14 cellular contexts compared by ENCODE assay signal in genomic region chr5:156396063-156396829, GRCh38.
A peak's percentile ranks its signal among the peaks of the same experiment; 100 is the strongest.
DNase-seq lines count a peak whose midpoint lies in the region; ATAC-seq and TF ChIP-seq lines count a peak whose summit lies in the region.
"Had no signal": no experiment of that assay in that cellular context is flagged by ENCODE, and none has a peak within 500 bp of the region (broad histone marks: within the 10 kb centered on the region; RNA-seq: fewer than 3 reads in every experiment).

No MANE protein-coding gene starts in this region.

- no peak overlapping the region for H3K9ac ChIP-seq in rectal smooth muscle tissue (ENCODE audit: low read length)

- no peak for TF ChIP-seq POLR2A in esophagus squamous epithelium (IDR thresholded peaks at IDR 0.05)

- no peak overlapping the region for H3K4me3 ChIP-seq in cardiac fibroblast (replicated peaks in 1 of 2; ENCODE audit: low read depth in 2 of 2, low read length in 2 of 2)
- H3K4me3 ChIP-seq in right cardiac atrium (ENCODE audit: low read length) = no peak overlapping the region
- H3K4me3 ChIP-seq in rectal smooth muscle tissue (ENCODE audit: low read length) = no peak overlapping the region
- no peak overlapping the region for H3K4me3 ChIP-seq in esophagus squamous epithelium

- 35% methylated on average over 11 of the region's 11 CpGs for WGBS in right cardiac atrium
- 50 to 66% methylated on average over 11 of the region's 11 CpGs for WGBS in esophagus squamous epithelium, 2 donors

- no peaks in the 10 kb centered on the region for H3K27me3 ChIP-seq in right cardiac atrium (ENCODE audit: control insufficient read depth, insufficient read depth)
- H3K27me3 ChIP-seq in rectal smooth muscle tissue (ENCODE audit: control insufficient read depth, insufficient read depth, low read length) = no peaks in the 10 kb centered on the region
- H3K27me3 ChIP-seq in esophagus squamous epithelium = no peaks in the 10 kb centered on the region

- intact Hi-C loops in right cardiac atrium (cut with DNase I) = no loop called here
- intact Hi-C loops in esophagus squamous epithelium (cut with DNase I) = no loop called here

- TF ChIP-seq CTCF in cardiac fibroblast (IDR thresholded peaks at IDR 0.05; ENCODE audit: low read depth, low read length) (no peak), esophagus squamous epithelium (IDR thresholded peaks at IDR 0.05) (no peak)

- H3K27ac ChIP-seq in right cardiac atrium (ENCODE audit: low read length) = no peak overlapping the region
- H3K27ac ChIP-seq in rectal smooth muscle tissue (ENCODE audit: low read depth, low read length) = peak overlapping the region; percentile 24
- peak overlapping the region in 2 of 4 donors; percentile 65 to 74 for H3K27ac ChIP-seq in esophagus squamous epithelium

- H3K4me1 ChIP-seq in right cardiac atrium (ENCODE audit: control insufficient read depth, insufficient read depth, low read length) (peaks cover 4% of the 10 kb centered on the region), rectal smooth muscle tissue (ENCODE audit: control insufficient read depth, insufficient read depth, low read length) (peaks cover 20% of the 10 kb centered on the region), esophagus squamous epithelium (peaks cover 0 to 24% (median 9%) of the 10 kb centered on the region in 3 donors)

- ATAC-seq in right cardiac atrium (peak; percentile 22 to 43), HG03439 (IDR thresholded peaks at IDR 0.05; ENCODE audit: unreplicated experiment) (no peak)
- ATAC-seq: activated naive CD8-positive, alpha-beta T cell treated with anti-CD3 and anti-CD28 coated beads, Interleukin-2, amount 50 U/mL, for 24 hours; left colon; natural killer cell treated with Interleukin-12 subunit alpha and Interleukin-12 subunit beta and Interleukin-15 and Interleukin-18, amount 100 ng/mL, for 72 hours had no signal

- H3K36me3 ChIP-seq in rectal smooth muscle tissue (ENCODE audit: control insufficient read depth, insufficient read depth, low read length) (no peaks in the 10 kb centered on the region), esophagus squamous epithelium (no peaks in the 10 kb centered on the region)

- H3K9me3 ChIP-seq in right cardiac atrium (ENCODE audit: control insufficient read depth, low read length) (no peaks in the 10 kb centered on the region), esophagus squamous epithelium (no peaks in the 10 kb centered on the region)

- DNase-seq in GM04503 (ENCODE audit: low read depth) (peak; percentile 44), cardiac fibroblast (ENCODE audit: low read depth in 2 of 2) (peak; percentile 9 to 73), right cardiac atrium (no peak), NOMO-1 treated with dmso at 0.1 percent for 144 hours (lab: John Stamatoyannopoulos, UW; ENCODE audit: unreplicated experiment) (no peak), esophagus squamous epithelium (lab: John Stamatoyannopoulos, UW) (no peak), foreskin melanocyte (no peak)
- DNase-seq: activated CD4-positive, alpha-beta memory T cell treated with anti-CD3 and anti-CD28 coated beads for 36 hours; activated naive CD8-positive, alpha-beta T cell treated with anti-CD3 and anti-CD28 coated beads, Interleukin-2, amount 50 U/mL, for 24 hours; hippocampal formation; left colon; NCI-H1092 had no signal

Comparison
In these comparisons a context has a peak if more than half of its experiments do, and no peak if none do; other contexts are left out.
1. DNase-seq: peak in GM04503 (single experiment) and cardiac fibroblast (2 of 2); none in right cardiac atrium (0 of 3), NOMO-1 treated with dmso at 0.1 percent for 144 hours (single experiment), esophagus squamous epithelium (single experiment) and foreskin melanocyte (single experiment).